ENCODE assay signal across 12 cellular contexts in genomic region chr16:17544785-17545184, GRCh38.
DNase-seq lines count a peak whose midpoint lies in the region; TF ChIP-seq lines count a peak whose summit lies in the region.
"Had no signal": no experiment of that assay in that cellular context is flagged by ENCODE, and none has a peak within 500 bp of the region (broad histone marks: within the 10 kb centered on the region; RNA-seq: fewer than 3 reads in every experiment).

No MANE protein-coding gene starts in this region.

- no peaks in the 10 kb centered on the region for H3K36me3 Mint-ChIP-seq in activated naive CD4-positive, alpha-beta T cell treated with anti-CD3 and anti-CD28 coated beads for 36 hours (ENCODE audit: low read depth)
- H3K36me3 Mint-ChIP-seq in activated naive CD4-positive, alpha-beta T cell treated with anti-CD3 and anti-CD28 coated beads, Interleukin-2, amount 10 ng/mL, durations not matched to agents 7 days and 5 days = no peaks in the 10 kb centered on the region

- no peaks in the 10 kb centered on the region for H3F3A ChIP-seq in Loucy (ENCODE audit: low read depth)

- no peaks in the 10 kb centered on the region for H3K9me3 ChIP-seq in Loucy (ENCODE audit: insufficient read depth, low read depth, low read length)
- H3K9me3 ChIP-seq: Caco-2 had no signal

- H3K79me2 ChIP-seq in Loucy (ENCODE audit: insufficient read depth, low read length) = no peaks in the 10 kb centered on the region

- H3K27ac ChIP-seq in dorsolateral prefrontal cortex = no peak overlapping the region
- H3K27ac ChIP-seq: left ventricle myocardium inferior had no signal

- DNase-seq in activated naive CD4-positive, alpha-beta T cell treated with anti-CD3 and anti-CD28 coated beads for 36 hours = peak; percentile 24
- no peak for DNase-seq in activated naive CD4-positive, alpha-beta T cell treated with anti-CD3 and anti-CD28 coated beads, Interleukin-2, amount 10 ng/mL, durations not matched to agents 7 days and 5 days
- DNase-seq in choroid plexus epithelial cell (ENCODE audit: low read depth) (no peak), hepatic stellate cell (ENCODE audit: low spot score) (no peak), DMS153 (lab: John Stamatoyannopoulos, UW) (no peak), dorsolateral prefrontal cortex (no peak)
- DNase-seq in stimulated activated CD4-positive, alpha-beta T cell treated with anti-CD3 and anti-CD28 coated beads, Interleukin-4, amount 100 ng/mL, for 1 hour = peak; percentile 8
- DNase-seq: left ventricle myocardium inferior, NCI-H226, T-helper 2 cell had no signal

- H3K27ac Mint-ChIP-seq in activated naive CD4-positive, alpha-beta T cell treated with anti-CD3 and anti-CD28 coated beads for 36 hours = no peak overlapping the region
- no peak overlapping the region for H3K27ac Mint-ChIP-seq in activated naive CD4-positive, alpha-beta T cell treated with anti-CD3 and anti-CD28 coated beads, Interleukin-2, amount 10 ng/mL, durations not matched to agents 7 days and 5 days

- H3K36me3 ChIP-seq in Loucy (ENCODE audit: insufficient read depth, low read length) = no peaks in the 10 kb centered on the region
- H3K36me3 ChIP-seq: left ventricle myocardium inferior had no signal

- H3K27me3 Mint-ChIP-seq in activated naive CD4-positive, alpha-beta T cell treated with anti-CD3 and anti-CD28 coated beads for 36 hours (ENCODE audit: low read depth) = no peaks in the 10 kb centered on the region
- peaks cover 5% of the 10 kb centered on the region for H3K27me3 Mint-ChIP-seq in activated naive CD4-positive, alpha-beta T cell treated with anti-CD3 and anti-CD28 coated beads, Interleukin-2, amount 10 ng/mL, durations not matched to agents 7 days and 5 days

- no peaks in the 10 kb centered on the region for H3K27me3 ChIP-seq in Loucy (ENCODE audit: insufficient read depth, low read length, poor library complexity, severe bottlenecking)
- peaks cover 0 to 6% (median 0%) of the 10 kb centered on the region in 45 donors for H3K27me3 ChIP-seq in dorsolateral prefrontal cortex

- peak; percentile 63 for TF ChIP-seq CTCF in Loucy (conservative IDR thresholded peaks at IDR 0.05; ENCODE audit: low read length)
- TF ChIP-seq CTCF in choroid plexus epithelial cell (conservative IDR thresholded peaks at IDR 0.05; ENCODE audit: low read depth, low read length) = peak; percentile 6
- peak in 15 of 56 donors; percentile 11 to 39 (median 22) for TF ChIP-seq CTCF in dorsolateral prefrontal cortex (IDR thresholded peaks at IDR 0.05 in 54 of 56, conservative IDR thresholded peaks at IDR 0.05 in 2 of 56; ENCODE audit: low read depth in 1 of 56, partially characterized antibody in 56 of 56)

- H3K9ac ChIP-seq in Loucy (ENCODE audit: low read depth, low read length, poor library complexity, severe bottlenecking) = no peak overlapping the region

- CTCF ChIA-PET in activated naive CD4-positive, alpha-beta T cell treated with anti-CD3 and anti-CD28 coated beads for 36 hours (lab: Charles Lee) = interaction anchor here (0.7 to 1.7 kb wide), 5 partner anchors 9 to 1542 kb away, joined by 3 to 4 read pairs (median 3); no protein-coding TSS in a partner anchor
- CTCF ChIA-PET in activated naive CD4-positive, alpha-beta T cell treated with anti-CD3 and anti-CD28 coated beads, Interleukin-2, amount 10 ng/mL, durations not matched to agents 7 days and 5 days (lab: Charles Lee) = interaction anchor here (1.1 to 2.2 kb wide), 3 partner anchors 12 to 222 kb away, joined by 3 to 8 read pairs (median 4); no protein-coding TSS in a partner anchor

- no peaks in the 10 kb centered on the region for H3K4me1 Mint-ChIP-seq in activated naive CD4-positive, alpha-beta T cell treated with anti-CD3 and anti-CD28 coated beads for 36 hours (ENCODE audit: low read depth)
- no peaks in the 10 kb centered on the region for H3K4me1 Mint-ChIP-seq in activated naive CD4-positive, alpha-beta T cell treated with anti-CD3 and anti-CD28 coated beads, Interleukin-2, amount 10 ng/mL, durations not matched to agents 7 days and 5 days

- H3K4me2 ChIP-seq in Loucy (ENCODE audit: low read depth, low read length, poor library complexity, severe bottlenecking) = no peak overlapping the region

- no peak overlapping the region for H3K4me3 Mint-ChIP-seq in activated naive CD4-positive, alpha-beta T cell treated with anti-CD3 and anti-CD28 coated beads for 36 hours
- no peak overlapping the region for H3K4me3 Mint-ChIP-seq in activated naive CD4-positive, alpha-beta T cell treated with anti-CD3 and anti-CD28 coated beads, Interleukin-2, amount 10 ng/mL, durations not matched to agents 7 days and 5 days

- H2AFZ ChIP-seq in Loucy (ENCODE audit: low read length) = no peak overlapping the region

- no peaks in the 10 kb centered on the region for H3K9me3 Mint-ChIP-seq in activated naive CD4-positive, alpha-beta T cell treated with anti-CD3 and anti-CD28 coated beads for 36 hours
- peaks cover 3% of the 10 kb centered on the region for H3K9me3 Mint-ChIP-seq in activated naive CD4-positive, alpha-beta T cell treated with anti-CD3 and anti-CD28 coated beads, Interleukin-2, amount 10 ng/mL, durations not matched to agents 7 days and 5 days

- no peaks in the 10 kb centered on the region for H3K4me1 ChIP-seq in Loucy (ENCODE audit: insufficient read depth, low read length, poor library complexity, severe bottlenecking)
- H3K4me1 ChIP-seq: Caco-2, left ventricle myocardium inferior had no signal

- no peaks in the 10 kb centered on the region for H3K9me2 ChIP-seq in Loucy (replicated peaks; ENCODE audit: low read depth, low read length)

- intact Hi-C loops in activated naive CD4-positive, alpha-beta T cell treated with anti-CD3 and anti-CD28 coated beads for 36 hours (cut with micrococcal nuclease) = no loop called here
- intact Hi-C loops in dorsolateral prefrontal cortex (cut with DNase I) = no loop called here

- no peaks in the 10 kb centered on the region for H4K20me1 ChIP-seq in Loucy (ENCODE audit: insufficient read depth, low read length, poor library complexity, severe bottlenecking)

- H3K4me3 ChIP-seq in Loucy (ENCODE audit: low read length, poor library complexity, severe bottlenecking) = no peak overlapping the region
- no peak overlapping the region for H3K4me3 ChIP-seq in choroid plexus epithelial cell (ENCODE audit: low read depth, low read length)
- H3K4me3 ChIP-seq in dorsolateral prefrontal cortex = no peak overlapping the region
- H3K4me3 ChIP-seq: left ventricle myocardium inferior had no signal

Comparison
In these comparisons a context has a peak if more than half of its experiments do, and no peak if none do; other contexts are left out.
1. DNase-seq: peak in activated naive CD4-positive, alpha-beta T cell treated with anti-CD3 and anti-CD28 coated beads for 36 hours (single experiment) and stimulated activated CD4-positive, alpha-beta T cell treated with anti-CD3 and anti-CD28 coated beads, Interleukin-4, amount 100 ng/mL, for 1 hour (single experiment); none in activated naive CD4-positive, alpha-beta T cell treated with anti-CD3 and anti-CD28 coated beads, Interleukin-2, amount 10 ng/mL, durations not matched to agents 7 days and 5 days (single experiment), choroid plexus epithelial cell (single experiment), hepatic stellate cell (single experiment), DMS153 (single experiment) and dorsolateral prefrontal cortex (0 of 10).